ENCODE assay signal across 18 cellular contexts in genomic region chr5:40359093-40359492, GRCh38.
"Had no signal": no experiment of that assay in that cellular context is flagged by ENCODE, and none has a peak within 500 bp of the region (broad histone marks: within the 10 kb centered on the region; RNA-seq: fewer than 3 reads in every experiment).

No MANE protein-coding gene starts in this region.

- H3K36me3 ChIP-seq: heart left ventricle, neutrophil, stomach had no signal

- ATAC-seq: esophagus mucosa, heart left ventricle, sciatic nerve had no signal

- H3K27ac ChIP-seq: coronary artery, heart left ventricle, neutrophil, skin epidermis, stomach had no signal

- DNase-seq: effector CD4-positive, alpha-beta T cell; heart left ventricle; hippocampal formation; kidney glomerular epithelial cell; mesendoderm; naive B cell; posterior cingulate gyrus; stimulated activated CD4-positive, alpha-beta T cell treated with anti-CD3 and anti-CD28 coated beads, Interleukin-2, amount 100 ng/mL, for 24 hours; stimulated activated CD4-positive, alpha-beta T cell treated with anti-CD3 and anti-CD28 coated beads, Interleukin-4, amount 100 ng/mL, for 4 hours; stimulated activated naive CD4-positive, alpha-beta T cell; stomach; substantia nigra; trophoblast cell had no signal

- H3K27me3 ChIP-seq: heart left ventricle, neutrophil, stomach had no signal

- H3K4me3 ChIP-seq: coronary artery, heart left ventricle, skin epidermis, stomach had no signal

- H3K27me3 Mint-ChIP-seq: naive B cell had no signal

- H3K9me3 ChIP-seq: neutrophil, stomach had no signal

- H3K4me3 Mint-ChIP-seq: naive B cell had no signal
